9 cellular contexts compared by ENCODE assay signal in genomic region chr2:64213607-64214275, GRCh38.
DNase-seq lines count a peak whose midpoint lies in the region; ATAC-seq, FAIRE-seq and TF ChIP-seq lines count a peak whose summit lies in the region.
"Had no signal": no experiment of that assay in that cellular context is flagged by ENCODE, and none has a peak within 500 bp of the region (broad histone marks: within the 10 kb centered on the region; RNA-seq: fewer than 3 reads in every experiment).

No MANE protein-coding gene starts in this region.

- DNase-seq in T-cell: no peak
- DNase-seq in lung (ENCODE audit: low spot score): no peak
- no peak for DNase-seq in GM19239 (ENCODE audit: insufficient read length, low spot score)
- no peak for DNase-seq in nephron progenitor cell
- DNase-seq in NCI-H2171 (lab: John Stamatoyannopoulos, UW): no peak
- DNase-seq in GDM1 (lab: John Stamatoyannopoulos, UW): no peak

- H3K27me3 ChIP-seq in lung (ENCODE audit: control insufficient read depth, insufficient read depth): no peaks in the 10 kb centered on the region
- H3K27me3 ChIP-seq: SJSA1 had no signal

- FAIRE-seq in GM19239 (lab: Jason Lieb, UNC): no peak

- TF ChIP-seq CTCF in lung (IDR thresholded peaks at IDR 0.05; ENCODE audit: control extremely low read depth, extremely low read depth) (no peak), nephron progenitor cell (IDR thresholded peaks at IDR 0.05) (no peak)

- H3K4me1 Mint-ChIP-seq in T-cell (peaks cover 51 to 70% (median 59%) of the 10 kb centered on the region in 3 donors), nephron progenitor cell (peaks cover 7% of the 10 kb centered on the region)

- ATAC-seq in GM19023 (IDR thresholded peaks at IDR 0.05; ENCODE audit: unreplicated experiment): peak; percentile 47
- peak; percentile 34 for ATAC-seq in HG02763 (IDR thresholded peaks at IDR 0.05; ENCODE audit: unreplicated experiment)
- peak; percentile 14 to 27 (median 23) for ATAC-seq in T-cell (replicated peaks in 1 of 4)
- ATAC-seq in lung (ENCODE audit: insufficient read depth, low FRiP score): no peak

- POLR2A ChIA-PET in T-cell (lab: Charles Lee): interaction anchor here (0.5 to 1.3 kb wide), 5 partner anchors 9 to 115 kb away, joined by 3 to 4 read pairs (median 3); no protein-coding TSS in a partner anchor

- CTCF ChIA-PET in T-cell (lab: Charles Lee): interaction anchor here in 1 of 2 donors (1.5 kb wide), 1 partner anchor 117 kb away, joined by 3 read pairs; no protein-coding TSS in a partner anchor

- H3K4me3 Mint-ChIP-seq in T-cell (peak overlapping the region; percentile 58 to 71 (median 61)), nephron progenitor cell (no peak overlapping the region)

- peak overlapping the region; percentile 26 to 29 for H3K27ac ChIP-seq in lung (ENCODE audit: low read depth in 1 of 2, low read length in 1 of 2)

- H3K36me3 Mint-ChIP-seq in T-cell (no peaks in the 10 kb centered on the region), nephron progenitor cell (ENCODE audit: low read depth) (no peaks in the 10 kb centered on the region)

- no peaks in the 10 kb centered on the region for H3K36me3 ChIP-seq in lung (ENCODE audit: control insufficient read depth in 2 of 2, insufficient read depth in 2 of 2, low read length in 2 of 2)
- H3K36me3 ChIP-seq: SJSA1 had no signal

- H3K4me1 ChIP-seq in lung (ENCODE audit: control insufficient read depth in 2 of 2, insufficient read depth in 2 of 2, low read length in 2 of 2): peaks cover 0 to 3% of the 10 kb centered on the region in 2 donors

- no peaks in the 10 kb centered on the region for H3K9me3 ChIP-seq in lung (ENCODE audit: control insufficient read depth in 2 of 2, insufficient read depth in 1 of 2, low read length in 1 of 2)
- H3K9me3 ChIP-seq: SJSA1 had no signal

- 37 to 57% methylated on average over 5 of the region's 5 CpGs for WGBS in lung, 2 donors

- H3K27me3 Mint-ChIP-seq in T-cell (no peaks in the 10 kb centered on the region), nephron progenitor cell (ENCODE audit: low read depth, poor library complexity) (peaks cover under 1% of the 10 kb centered on the region)

- H3K27ac Mint-ChIP-seq in T-cell (peak overlapping the region; percentile 88 to 90), nephron progenitor cell (no peak overlapping the region)

- no peaks in the 10 kb centered on the region for H3K9me3 Mint-ChIP-seq in T-cell
- no peaks in the 10 kb centered on the region for H3K9me3 Mint-ChIP-seq in nephron progenitor cell

- no peak overlapping the region for H3K4me3 ChIP-seq in lung
- H3K4me3 ChIP-seq: SJSA1 had no signal
